Comparison of ENCODE assay signal across 1 cellular context in genomic region chr14:93713726-93714405, GRCh38.
TF ChIP-seq lines count a peak whose summit lies in the region.

No MANE protein-coding gene starts in this region.

TF ChIP-seq in SK-N-SH treated with all-trans-retinoic acid at 6 μM for 48 hours, 23 proteins besides CTCF, POLR2A, EP300 and RAD21 (continued from another document):
- TF ChIP-seq TSHZ2 (CRISPR knock-in tag; IDR thresholded peaks at IDR 0.05) (no peak), PPARA (CRISPR knock-in tag; IDR thresholded peaks at IDR 0.05; ENCODE audit: borderline replicate concordance) (no peak), ZNF70 (CRISPR knock-in tag; IDR thresholded peaks at IDR 0.05) (no peak), BACH2 (CRISPR knock-in tag; IDR thresholded peaks at IDR 0.05; ENCODE audit: borderline replicate concordance) (no peak), PATZ1 (CRISPR knock-in tag; IDR thresholded peaks at IDR 0.05; ENCODE audit: borderline replicate concordance) (no peak), OSR1 (CRISPR knock-in tag; IDR thresholded peaks at IDR 0.05) (no peak), ZC3H10 (CRISPR knock-in tag; IDR thresholded peaks at IDR 0.05) (no peak), SNAI2 (CRISPR knock-in tag; IDR thresholded peaks at IDR 0.05) (no peak), ZFP30 (CRISPR knock-in tag; IDR thresholded peaks at IDR 0.05) (no peak), ZFP3 (CRISPR knock-in tag; IDR thresholded peaks at IDR 0.05) (no peak)
TF ChIP-seq in SK-N-SH treated with all-trans-retinoic acid at 6 μM for 48 hours: peak in this region for 0.
